ENCODE assay signal across 23 cellular contexts in the genomic region with DNA sequence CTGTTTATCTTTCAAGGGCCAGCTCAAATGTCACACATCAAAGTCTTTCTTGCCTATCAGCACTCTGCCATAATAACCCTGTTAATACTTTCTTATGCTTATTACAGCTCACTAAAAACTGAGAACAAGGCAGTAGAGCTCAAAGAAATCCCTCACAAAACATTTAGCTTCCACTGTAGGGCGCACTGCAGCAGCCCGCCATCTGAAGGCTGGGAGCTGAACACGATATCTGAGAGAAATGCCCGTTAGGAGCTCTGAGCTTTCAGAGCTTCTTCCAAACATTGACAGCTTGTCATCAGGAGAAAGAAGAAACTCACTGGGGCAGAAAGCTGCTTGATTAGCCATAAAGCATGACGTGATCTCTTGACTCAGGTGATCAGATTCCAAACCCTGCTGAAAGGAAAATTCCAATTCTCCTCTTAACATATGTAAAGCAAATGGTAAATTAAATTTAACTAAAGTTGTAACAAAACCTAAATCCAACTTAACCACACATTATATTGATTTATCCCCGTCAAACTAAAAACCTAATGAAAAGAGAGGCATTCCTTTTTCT.
"Had no signal": no experiment of that assay in that cellular context is flagged by ENCODE, and none has a peak within 500 bp of the region (broad histone marks: within the 10 kb centered on the region; RNA-seq: fewer than 3 reads in every experiment).

No MANE protein-coding gene starts in this region.

- H3K4me3 Mint-ChIP-seq: activated CD4-positive, alpha-beta memory T cell treated with anti-CD3 and anti-CD28 coated beads for 36 hours; activated naive CD4-positive, alpha-beta T cell treated with anti-CD3 and anti-CD28 coated beads for 36 hours; mesothelial cell of epicardium; naive thymus-derived CD8-positive, alpha-beta T cell; stimulated activated naive CD8-positive, alpha-beta T cell treated with anti-CD3 and anti-CD28 coated beads, Interleukin-15, Interleukin-2, amounts not matched to agents 100 ng/mL and 50 ng/mL, for 24 hours; T-helper 17 cell had no signal

- H3K9me3 ChIP-seq: colonic mucosa, gastroesophageal sphincter, left lung, pancreas, psoas muscle, thyroid gland, upper lobe of right lung had no signal

- H3K27me3 ChIP-seq: colonic mucosa, dorsolateral prefrontal cortex, gastroesophageal sphincter, left lung, pancreas, thyroid gland, upper lobe of right lung had no signal

- H3K36me3 Mint-ChIP-seq: activated CD4-positive, alpha-beta memory T cell treated with anti-CD3 and anti-CD28 coated beads for 36 hours; naive thymus-derived CD8-positive, alpha-beta T cell had no signal

- H3K4me1 ChIP-seq: colonic mucosa, gastroesophageal sphincter, left lung, pancreas, psoas muscle, thyroid gland, upper lobe of right lung had no signal

- H3K27ac ChIP-seq: colonic mucosa, dorsolateral prefrontal cortex, epithelial cell of prostate, gastroesophageal sphincter, left lung, pancreas, psoas muscle, thyroid gland, upper lobe of right lung had no signal

- H3K36me3 ChIP-seq: colonic mucosa, gastroesophageal sphincter, left lung, pancreas, thyroid gland, upper lobe of right lung had no signal

- ATAC-seq: gastroesophageal sphincter; left lung; naive thymus-derived CD8-positive, alpha-beta T cell; pancreas; psoas muscle; right cardiac atrium; T-helper 17 cell; upper lobe of right lung had no signal

- H3K4me3 ChIP-seq: colonic mucosa, dorsolateral prefrontal cortex, gastroesophageal sphincter, left lung, pancreas, psoas muscle, thyroid gland, upper lobe of right lung had no signal

- DNase-seq: activated CD4-positive, alpha-beta memory T cell treated with anti-CD3 and anti-CD28 coated beads for 36 hours; activated CD4-positive, alpha-beta T cell treated with anti-CD3 and anti-CD28 coated beads for 48 hours; activated effector memory CD4-positive, alpha-beta T cell treated with Interleukin-2 at 50 U/mL for 16 hours; activated naive CD4-positive, alpha-beta T cell treated with anti-CD3 and anti-CD28 coated beads for 36 hours; activated T-cell treated with anti-CD3 and anti-CD28 coated beads, Interleukin-2, amount 50 U/mL, for 48 hours; amygdala; colonic mucosa; dorsolateral prefrontal cortex; head of caudate nucleus; left lung; naive thymus-derived CD8-positive, alpha-beta T cell; pancreas; psoas muscle; right cardiac atrium; stimulated activated CD4-positive, alpha-beta T cell treated with anti-CD3 and anti-CD28 coated beads, Interleukin-12 subunit alpha, Interleukin-12 subunit beta, amount 100 ng/mL, for 4 hours; substantia nigra; T-helper 17 cell; thyroid gland; upper lobe of right lung had no signal

- H3K4me1 Mint-ChIP-seq: mesothelial cell of epicardium; naive thymus-derived CD8-positive, alpha-beta T cell; T-helper 17 cell had no signal

- H3K27ac Mint-ChIP-seq: activated CD4-positive, alpha-beta memory T cell treated with anti-CD3 and anti-CD28 coated beads for 36 hours; activated naive CD4-positive, alpha-beta T cell treated with anti-CD3 and anti-CD28 coated beads for 36 hours; mesothelial cell of epicardium; naive thymus-derived CD8-positive, alpha-beta T cell; stimulated activated naive CD8-positive, alpha-beta T cell treated with anti-CD3 and anti-CD28 coated beads, Interleukin-15, Interleukin-2, amounts not matched to agents 100 ng/mL and 50 ng/mL, for 24 hours; T-helper 17 cell had no signal

- H3K9me3 Mint-ChIP-seq: activated CD4-positive, alpha-beta memory T cell treated with anti-CD3 and anti-CD28 coated beads for 36 hours had no signal

- H3K27me3 Mint-ChIP-seq: stimulated activated naive CD8-positive, alpha-beta T cell treated with anti-CD3 and anti-CD28 coated beads, Interleukin-15, Interleukin-2, amounts not matched to agents 100 ng/mL and 50 ng/mL, for 24 hours had no signal
